ENCODE assay signal across 29 cellular contexts in genomic region chr9:122845116-122845515, GRCh38. TPM values are rescaled to one million over a fixed set of nuclear protein-coding genes. Genes with fewer than 3 reads are reported as not detected.
"Had no signal": no experiment of that assay in that cellular context is flagged by ENCODE, and none has a peak within 500 bp of the region (broad histone marks: within the 10 kb centered on the region; RNA-seq: fewer than 3 reads in every experiment).

No MANE protein-coding gene starts in this region.

- ATAC-seq: effector memory CD8-positive, alpha-beta T cell; heart left ventricle; left colon; left ventricle myocardium superior; natural killer cell treated with Interleukin-12 subunit alpha and Interleukin-12 subunit beta and Interleukin-15 and Interleukin-18, amount 100 ng/mL, for 72 hours; stimulated activated effector memory CD8-positive, alpha-beta T cell treated with anti-CD3 and anti-CD28 coated beads, Interleukin-12 subunit alpha, Interleukin-12 subunit beta, amount 100 ng/mL, for 72 hours; stimulated activated naive CD8-positive, alpha-beta T cell treated with anti-CD3 and anti-CD28 coated beads, Interleukin-15, Interleukin-2, amounts not matched to agents 100 U/mL and 50 U/mL, for 24 hours had no signal

- H3K9ac ChIP-seq: neural progenitor cell had no signal

- H3K9me3 ChIP-seq: esophagus muscularis mucosa, heart left ventricle, ovary, right atrium auricular region, sigmoid colon, suprapubic skin, thyroid gland, upper lobe of left lung, uterus had no signal

- H2AFZ ChIP-seq: neural progenitor cell had no signal

- H3K4me3 ChIP-seq: esophagus muscularis mucosa, heart left ventricle, lung, neural progenitor cell, ovary, right atrium auricular region, sigmoid colon, suprapubic skin, thyroid gland, upper lobe of left lung, uterus had no signal

- H3K36me3 ChIP-seq: ovary, uterus had no signal

- H3K4me1 ChIP-seq: heart left ventricle, neural progenitor cell, right atrium auricular region, sigmoid colon, suprapubic skin, thyroid gland, upper lobe of left lung, uterus had no signal

- DNase-seq: effector memory CD8-positive, alpha-beta T cell; heart left ventricle; hippocampal formation; left colon; left ventricle myocardium superior; mesendoderm; nucleus accumbens; ovary; sigmoid colon; small intestine; stimulated activated CD4-positive, alpha-beta T cell treated with anti-CD3 and anti-CD28 coated beads, Interleukin-4, amount 100 ng/mL, for 1 hour; stimulated activated CD8-positive, alpha-beta memory T cell treated with anti-CD3 and anti-CD28 coated beads, Interleukin-4, amount 100 ng/mL, for 48 hours; stimulated activated naive CD8-positive, alpha-beta T cell treated with anti-CD3 and anti-CD28 coated beads, Interleukin-15, Interleukin-2, amounts not matched to agents 100 U/mL and 50 U/mL, for 24 hours; thyroid gland; upper lobe of left lung; uterus had no signal

- H3K4me2 ChIP-seq: neural progenitor cell had no signal

- H3K27me3 ChIP-seq: esophagus muscularis mucosa, heart left ventricle, neural progenitor cell, ovary, right atrium auricular region, sigmoid colon, suprapubic skin, thyroid gland, upper lobe of left lung, uterus had no signal

- H3K27ac ChIP-seq: epithelial cell of prostate, esophagus muscularis mucosa, heart left ventricle, neural progenitor cell, ovary, right atrium auricular region, sigmoid colon, suprapubic skin, thyroid gland, upper lobe of left lung, uterus had no signal

RNA-seq across cellular contexts. Expression of gene OR1K1, which starts 45.2 kb away (rescaled TPM):
- total RNA-seq: esophagus muscularis mucosa; frontal cortex; glomerular endothelial cell; heart left ventricle; kidney epithelial cell; left colon; left ventricle myocardium superior; lung; mononuclear cell; natural killer cell treated with Interleukin-12 subunit alpha and Interleukin-12 subunit beta and Interleukin-15 and Interleukin-18, amount 100 ng/mL, for 72 hours; ovary; posterior vena cava; right atrium auricular region; sigmoid colon; suprapubic skin; thyroid gland; upper lobe of left lung; uterus had no signal
- polyA plus RNA-seq: heart left ventricle, lung, ovary, sigmoid colon, small intestine had no signal

RNA-seq across cellular contexts. Expression of gene OR5C1, which starts 56.4 kb away (rescaled TPM):
- total RNA-seq: esophagus muscularis mucosa; frontal cortex; glomerular endothelial cell; heart left ventricle; kidney epithelial cell; left colon; left ventricle myocardium superior; lung; mononuclear cell; natural killer cell treated with Interleukin-12 subunit alpha and Interleukin-12 subunit beta and Interleukin-15 and Interleukin-18, amount 100 ng/mL, for 72 hours; ovary; posterior vena cava; right atrium auricular region; sigmoid colon; suprapubic skin; thyroid gland; upper lobe of left lung; uterus had no signal
- polyA plus RNA-seq: heart left ventricle, lung, ovary, sigmoid colon, small intestine had no signal
